In the genomic region with DNA sequence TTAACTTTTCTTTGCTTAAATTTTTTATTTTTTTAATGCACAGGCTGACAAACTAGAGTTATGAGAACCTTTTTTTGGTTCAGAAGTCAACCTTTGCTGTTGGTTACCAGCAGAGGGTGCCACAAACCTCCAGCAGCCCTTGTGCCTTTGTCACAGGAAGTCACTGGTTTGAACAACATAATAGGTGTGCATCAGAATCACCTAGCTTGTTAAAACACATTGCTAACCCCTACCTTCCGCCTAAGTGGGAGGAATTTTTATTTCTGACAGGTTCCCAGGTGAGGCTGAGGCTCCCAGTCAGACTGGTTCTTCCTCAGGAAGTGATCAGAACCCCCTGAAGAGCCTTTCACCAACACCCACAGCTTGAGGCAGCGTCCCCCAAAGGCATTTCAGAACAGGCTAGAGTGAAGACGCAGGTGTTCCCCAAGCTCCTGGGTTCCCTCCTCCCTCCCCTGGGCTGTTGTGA, we compare ENCODE assay signal across 8 cellular contexts. TPM values are rescaled to one million over a fixed set of nuclear protein-coding genes. Genes with fewer than 3 reads are reported as not detected.
DNase-seq lines count a peak whose midpoint lies in the region; ATAC-seq and TF ChIP-seq lines count a peak whose summit lies in the region.

No MANE protein-coding gene starts in this region.

- POLR2A ChIA-PET in OCI-LY7 (lab: Charles Lee) = interaction anchor here (0.9 to 1.0 kb wide), 3 partner anchors 9 to 48 kb away, joined by 3 read pairs; a partner anchor contains a TSS

- no peaks in the 10 kb centered on the region for H3K9me3 ChIP-seq in OCI-LY7 (ENCODE audit: low read length)

- H3K36me3 Mint-ChIP-seq in HFFc6 (ENCODE audit: low read depth) = no peaks in the 10 kb centered on the region
- no peaks in the 10 kb centered on the region for H3K36me3 Mint-ChIP-seq in activated T-cell treated with anti-CD3 and anti-CD28 coated beads, Interleukin-2, amount 50 U/mL, for 72 hours (ENCODE audit: insufficient read depth in 2 of 2)
- H3K36me3 Mint-ChIP-seq in neural crest cell (ENCODE audit: low read depth) = peaks cover 2% of the 10 kb centered on the region

- CTCF ChIA-PET in OCI-LY7 (lab: Charles Lee; ENCODE audit: unreplicated experiment) = interaction anchor here (0.7 to 1.2 kb wide), 3 partner anchors 16 to 48 kb away, joined by 3 to 8 read pairs (median 3); a partner anchor contains a TSS

- H2AFZ ChIP-seq in OCI-LY7 (ENCODE audit: low read length) = no peak overlapping the region

- intact Hi-C loops in OCI-LY7 (cut with micrococcal nuclease; ENCODE audit: unreplicated experiment) = loop anchor here (1.0 kb wide), 3 partner anchors 22 to 48 kb away; a partner anchor contains a TSS

- H3K4me1 Mint-ChIP-seq in HFFc6 (ENCODE audit: low read depth) = peaks cover 21% of the 10 kb centered on the region
- peaks cover 25% of the 10 kb centered on the region for H3K4me1 Mint-ChIP-seq in activated T-cell treated with anti-CD3 and anti-CD28 coated beads, Interleukin-2, amount 50 U/mL, for 72 hours (ENCODE audit: low read depth)
- peaks cover 8% of the 10 kb centered on the region for H3K4me1 Mint-ChIP-seq in neural crest cell

- H4K20me1 ChIP-seq in OCI-LY7 (ENCODE audit: insufficient read depth, low read length) = no peaks in the 10 kb centered on the region

- BruUV-seq in OCI-LY7 (replicated peaks; lab: Mats Ljungman, UMichigan) = no TSS peak

- peak; percentile 87 to 89 for ATAC-seq in activated T-cell treated with anti-CD3 and anti-CD28 coated beads, Interleukin-2, amount 50 U/mL, for 72 hours (replicated peaks in 1 of 2)

- H3K4me3 ChIP-seq in OCI-LY7 (ENCODE audit: low read depth, low read length, poor library complexity, severe bottlenecking) (no peak overlapping the region), fibroblast of the aortic adventitia (ENCODE audit: low read depth, low read length) (no peak overlapping the region)

- no peak overlapping the region for H3K4me2 ChIP-seq in OCI-LY7 (ENCODE audit: low read length)

- H3K4me3 Mint-ChIP-seq in HFFc6 = no peak overlapping the region
- H3K4me3 Mint-ChIP-seq in activated T-cell treated with anti-CD3 and anti-CD28 coated beads, Interleukin-2, amount 50 U/mL, for 72 hours = no peak overlapping the region
- H3K4me3 Mint-ChIP-seq in neural crest cell = no peak overlapping the region

- H3K27ac Mint-ChIP-seq in HFFc6 (no peak overlapping the region), neural crest cell (ENCODE audit: unreplicated experiment) (peak overlapping the region; percentile 12)
- peak overlapping the region; percentile 63 for H3K27ac Mint-ChIP-seq in activated T-cell treated with anti-CD3 and anti-CD28 coated beads, Interleukin-2, amount 50 U/mL, for 72 hours

- H3K36me3 ChIP-seq in OCI-LY7 (ENCODE audit: insufficient read depth, low read length) = 0 out of 2 replicates have a peak, but pooled peaks cover under 1% of the 10 kb centered on the region

- no peaks in the 10 kb centered on the region for H3K9me2 ChIP-seq in OCI-LY7 (ENCODE audit: insufficient read depth, low read length)

- H3K79me2 ChIP-seq in OCI-LY7 (ENCODE audit: insufficient read depth, low read depth, low read length) = no peaks in the 10 kb centered on the region

- no peak overlapping the region for H3K27ac ChIP-seq in OCI-LY7 (ENCODE audit: low read depth, low read length, poor library complexity, severe bottlenecking)

- H3K4me1 ChIP-seq in OCI-LY7 (ENCODE audit: insufficient read depth, low read length, poor library complexity, severe bottlenecking) = peaks cover 4% of the 10 kb centered on the region

- H3K27me3 Mint-ChIP-seq in HFFc6 (ENCODE audit: insufficient read depth) (peaks cover 3% of the 10 kb centered on the region), neural crest cell (ENCODE audit: low read depth) (no peaks in the 10 kb centered on the region)
- H3K27me3 Mint-ChIP-seq in activated T-cell treated with anti-CD3 and anti-CD28 coated beads, Interleukin-2, amount 50 U/mL, for 72 hours (ENCODE audit: low read depth) = no peaks in the 10 kb centered on the region

- H3K9me3 Mint-ChIP-seq in HFFc6 (no peaks in the 10 kb centered on the region), neural crest cell (no peaks in the 10 kb centered on the region)
- no peaks in the 10 kb centered on the region for H3K9me3 Mint-ChIP-seq in activated T-cell treated with anti-CD3 and anti-CD28 coated beads, Interleukin-2, amount 50 U/mL, for 72 hours

- TF ChIP-seq CTCF in HFFc6 (IDR thresholded peaks at IDR 0.05) = peak; percentile 85
- TF ChIP-seq CTCF in OCI-LY7 (conservative IDR thresholded peaks at IDR 0.05; ENCODE audit: low read length) = peak; percentile 85
- TF ChIP-seq CTCF in fibroblast of the aortic adventitia (IDR thresholded peaks at IDR 0.05; ENCODE audit: insufficient read depth, low read length) = peak; percentile 83
- TF ChIP-seq CTCF in neural crest cell (conservative IDR thresholded peaks at IDR 0.05) = peak; percentile 79

- DNase-seq in D341Med (ENCODE audit: low spot score) = peak; percentile 57
- DNase-seq in HFFc6 = peak; percentile 57
- peak; percentile 77 for DNase-seq in OCI-LY7 (ENCODE audit: low spot score)
- DNase-seq in activated T-cell treated with anti-CD3 and anti-CD28 coated beads, Interleukin-2, amount 50 U/mL, for 72 hours = peak; percentile 64 to 65
- peak; percentile 78 for DNase-seq in fibroblast of the aortic adventitia (ENCODE audit: low read depth)
- peak; percentile 34 for DNase-seq in neural crest cell (ENCODE audit: low read depth, low spot score)
- DNase-seq in ureter (ENCODE audit: low spot score) = peak; percentile 72
- DNase-seq in NCI-H526 treated with DMSO at 0.1 percent for 48 hours (lab: John Stamatoyannopoulos, UW) = no peak

RNA-seq across cellular contexts. Expression of a gene that starts 22.6 kb away (rescaled TPM):
- 100 to 1,000 TPM; 213 to 248 (median 223) TPM for total RNA-seq in HFFc6 (2021; fragmentation: NEBNext Ultra II Directional; extraction: Animal tissue kit (Norgen Biotek cat#: 25700))
- total RNA-seq in OCI-LY7 (2014; rRNA removed; shearing (Covaris generic)) = 77.8 and 81.4 TPM in 2 replicates
- total RNA-seq in OCI-LY7 (2022) = 148 and 182 TPM in 2 replicates
- 100 to 1,000 TPM; 207 to 229 TPM for total RNA-seq in activated T-cell treated with anti-CD3 and anti-CD28 coated beads, Interleukin-2, amount 50 U/mL, for 72 hours
- 94.6 and 174 TPM in 2 replicates for total RNA-seq in fibroblast of the aortic adventitia (ENCODE audit: low replicate concordance)
- 197 and 202 TPM in 2 replicates for total RNA-seq in neural crest cell
- total RNA-seq in ureter = 124 TPM

RNA-seq across cellular contexts. Expression of a gene that starts 47.8 kb away (rescaled TPM):
- total RNA-seq in HFFc6 (2021; fragmentation: NEBNext Ultra II Directional; extraction: Animal tissue kit (Norgen Biotek cat#: 25700)) = 1 to 10 TPM; 5.6 to 9.5 (median 8.0) TPM
- total RNA-seq in OCI-LY7 (2014; rRNA removed; shearing (Covaris generic)) = 20.7 and 37.7 TPM in 2 replicates
- total RNA-seq in OCI-LY7 (2022) (37.6 and 47.2 TPM in 2 replicates), fibroblast of the aortic adventitia (ENCODE audit: low replicate concordance) (7.0 and 16.3 TPM in 2 replicates), neural crest cell (4.7 and 6.3 TPM in 2 replicates), ureter (34.6 TPM)
- 10 to 100 TPM; 26.7 to 31.2 TPM for total RNA-seq in activated T-cell treated with anti-CD3 and anti-CD28 coated beads, Interleukin-2, amount 50 U/mL, for 72 hours
